ENCODE assay signal across 16 cellular contexts in genomic region chr10:81498152-81498551, GRCh38.
A peak's percentile ranks its signal among the peaks of the same experiment; 100 is the strongest.
DNase-seq lines count a peak whose midpoint lies in the region; ATAC-seq lines count a peak whose summit lies in the region.
"Had no signal": no experiment of that assay in that cellular context is flagged by ENCODE, and none has a peak within 500 bp of the region (broad histone marks: within the 10 kb centered on the region; RNA-seq: fewer than 3 reads in every experiment).

No MANE protein-coding gene starts in this region.

- no peak overlapping the region for H2AFZ ChIP-seq in mesenchymal stem cell (ENCODE audit: low read depth, low read length)
- H2AFZ ChIP-seq: GM23248 had no signal

- no peak overlapping the region for H4K91ac ChIP-seq in mesenchymal stem cell (ENCODE audit: low read length)

- H2AK5ac ChIP-seq in mesenchymal stem cell (ENCODE audit: low read length, severe bottlenecking) = no peak overlapping the region

- H3K4me1 ChIP-seq in mesenchymal stem cell (ENCODE audit: control insufficient read depth, insufficient read depth, low read depth, low read length) = no peaks in the 10 kb centered on the region

- H3K36me3 ChIP-seq in mesenchymal stem cell (ENCODE audit: control insufficient read depth in 1 of 2, insufficient read depth in 2 of 2, low read depth in 1 of 2, low read length in 2 of 2) = no peaks in the 10 kb centered on the region

- no peak overlapping the region for H2BK120ac ChIP-seq in mesenchymal stem cell (ENCODE audit: low read depth, low read length)

- peak; percentile 5 for DNase-seq in H4 (ENCODE audit: low spot score)
- peak; percentile 4 for DNase-seq in HuH-7 (ENCODE audit: low spot score)
- DNase-seq in amniotic epithelial cell (ENCODE audit: low read depth) = peak; percentile 0
- peak; percentile 82 for DNase-seq in mesenchymal stem cell
- no peak for DNase-seq in iPS-NIHi11 (ENCODE audit: low spot score)
- DNase-seq: C1 segment of cervical spinal cord; Calu3; CD4-positive, alpha-beta memory T cell; COR-L47; DMS53; DMS79 treated with DMSO at 0.1 percent for 48 hours; GF-D8; GM23248; H9 had no signal

- no peak overlapping the region for H3K14ac ChIP-seq in mesenchymal stem cell (ENCODE audit: low read length in 2 of 2)

- peak overlapping the region; percentile 32 for H4K8ac ChIP-seq in mesenchymal stem cell (ENCODE audit: low read length)

- no CpG with 5 or more reads among the region's 2 CpGs for WGBS in mesenchymal stem cell

- no peaks in the 10 kb centered on the region for H3K79me1 ChIP-seq in mesenchymal stem cell (replicated peaks; ENCODE audit: low read length, poor library complexity, severe bottlenecking)

- H3K4me2 ChIP-seq in mesenchymal stem cell (ENCODE audit: low read length, poor library complexity, severe bottlenecking) = peak overlapping the region; percentile 33

- no peak overlapping the region for H3K9ac ChIP-seq in mesenchymal stem cell (ENCODE audit: low read length)
- H3K9ac ChIP-seq: GM23248 had no signal

- peak overlapping the region in 1 of 2 experiments; percentile 63 for H2BK12ac ChIP-seq in mesenchymal stem cell (ENCODE audit: low read length in 2 of 2)

- H3K18ac ChIP-seq in mesenchymal stem cell (ENCODE audit: low read depth in 1 of 2, low read length in 2 of 2) = no peak overlapping the region

- no peak overlapping the region for H3K4me3 ChIP-seq in mesenchymal stem cell (ENCODE audit: insufficient read depth in 1 of 2, low read depth in 1 of 2, low read length in 2 of 2)
- H3K4me3 ChIP-seq: GM23248 had no signal

- H3K4ac ChIP-seq in mesenchymal stem cell (ENCODE audit: low read depth in 1 of 2, low read length in 2 of 2) = no peak overlapping the region

- H3K27ac ChIP-seq in mesenchymal stem cell (ENCODE audit: low read length, poor library complexity, severe bottlenecking) = peak overlapping the region; percentile 84
- H3K27ac ChIP-seq: GM23248 had no signal

- no peak overlapping the region for H3K23ac ChIP-seq in mesenchymal stem cell (ENCODE audit: low read length in 2 of 2)

- no peak overlapping the region for H2BK15ac ChIP-seq in mesenchymal stem cell (ENCODE audit: low read depth, poor library complexity, severe bottlenecking)

- peaks cover 14% of the 10 kb centered on the region for H3K9me3 ChIP-seq in mesenchymal stem cell (ENCODE audit: control insufficient read depth, low read length)

- H3K27me3 ChIP-seq in mesenchymal stem cell (ENCODE audit: control insufficient read depth in 1 of 2, insufficient read depth in 1 of 2, low read length in 2 of 2) = no peaks in the 10 kb centered on the region

- no peak overlapping the region for H2BK5ac ChIP-seq in mesenchymal stem cell (ENCODE audit: low read depth, low read length, poor library complexity, severe bottlenecking)

- ATAC-seq in GM21367 (IDR thresholded peaks at IDR 0.05; ENCODE audit: unreplicated experiment) = no peak
- ATAC-seq: HCT116 had no signal
